1 cellular context compared by ENCODE assay signal in genomic region chr2:135870571-135870970, GRCh38.
TF ChIP-seq lines count a peak whose summit lies in the region.

No MANE protein-coding gene starts in this region.

TF ChIP-seq in K562, 482 proteins besides CTCF, POLR2A, EP300 and RAD21 (continued from another document):
- TF ChIP-seq ZNF395 (CRISPR knock-in tag; IDR thresholded peaks at IDR 0.05) (no peak), PTTG1 (tag; IDR thresholded peaks at IDR 0.05; ENCODE audit: low read depth) (no peak)
